ENCODE assay signal across 20 cellular contexts in the genomic region with DNA sequence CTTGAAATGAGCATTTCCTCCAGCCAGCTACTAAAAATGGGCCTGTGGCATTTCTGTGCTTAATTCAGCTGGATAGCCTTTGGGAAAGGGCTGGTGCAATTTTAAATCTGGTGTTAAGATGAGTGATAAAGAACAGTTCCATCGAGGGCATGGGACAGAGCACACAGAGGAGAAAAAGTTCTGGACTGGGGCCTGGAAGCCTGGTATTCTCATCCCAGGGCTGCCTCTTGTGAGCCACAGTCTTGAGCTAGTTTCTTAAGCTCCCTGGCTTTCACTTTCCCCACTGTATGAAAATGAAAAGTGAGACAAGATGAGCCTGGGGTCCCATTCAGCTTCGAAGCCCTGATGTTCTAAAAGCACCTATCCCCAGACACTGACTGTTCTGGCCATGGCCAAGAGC. TPM values are rescaled to one million over a fixed set of nuclear protein-coding genes. Genes with fewer than 3 reads are reported as not detected.
DNase-seq lines count a peak whose midpoint lies in the region; ATAC-seq, FAIRE-seq and TF ChIP-seq lines count a peak whose summit lies in the region.
"Had no signal": no experiment of that assay in that cellular context is flagged by ENCODE, and none has a peak within 500 bp of the region (broad histone marks: within the 10 kb centered on the region; RNA-seq: fewer than 3 reads in every experiment).

No MANE protein-coding gene starts in this region.

- ATAC-seq in right cardiac atrium (peak; percentile 59 to 64), HG02610 (IDR thresholded peaks at IDR 0.05; ENCODE audit: unreplicated experiment) (no peak)
- ATAC-seq: stimulated activated effector memory CD8-positive, alpha-beta T cell treated with anti-CD3 and anti-CD28 coated beads, Interleukin-12 subunit alpha, Interleukin-12 subunit beta, amount 100 ng/mL, for 72 hours had no signal

- H3K36me3 ChIP-seq in endothelial cell of umbilical vein (ENCODE audit: control insufficient read depth in 2 of 2, extremely low read depth in 1 of 2, insufficient read depth in 2 of 2, low read length in 2 of 2) (no peaks in the 10 kb centered on the region), rectal smooth muscle tissue (ENCODE audit: control insufficient read depth, insufficient read depth, low read length) (no peaks in the 10 kb centered on the region), uterus (no peaks in the 10 kb centered on the region), ascending aorta (no peaks in the 10 kb centered on the region)

- WGBS in right cardiac atrium = 57% methylated on average over 2 of the region's 2 CpGs

- H3K4me1 ChIP-seq in endothelial cell of umbilical vein (ENCODE audit: control insufficient read depth, extremely low read depth, insufficient read depth, low read length) (peaks cover 23% of the 10 kb centered on the region), right cardiac atrium (ENCODE audit: control insufficient read depth, insufficient read depth, low read length) (peaks cover 4% of the 10 kb centered on the region), rectal smooth muscle tissue (ENCODE audit: control insufficient read depth, insufficient read depth, low read length) (peaks cover 15% of the 10 kb centered on the region), uterus (no peaks in the 10 kb centered on the region), ascending aorta (no peaks in the 10 kb centered on the region)

- H3K79me2 ChIP-seq in endothelial cell of umbilical vein (ENCODE audit: control insufficient read depth, insufficient read depth, low read length) = no peaks in the 10 kb centered on the region

- no peak overlapping the region for H3K9ac ChIP-seq in endothelial cell of umbilical vein (replicated peaks; ENCODE audit: extremely low read depth, insufficient read depth, low read length)
- H3K9ac ChIP-seq in rectal smooth muscle tissue (ENCODE audit: low read length) = no peak overlapping the region

- no peaks in the 10 kb centered on the region for H3K9me3 ChIP-seq in endothelial cell of umbilical vein (replicated peaks; ENCODE audit: control insufficient read depth, insufficient read depth, low read length)
- H3K9me3 ChIP-seq in right cardiac atrium (ENCODE audit: control insufficient read depth, low read length) = no peaks in the 10 kb centered on the region
- no peaks in the 10 kb centered on the region for H3K9me3 ChIP-seq in uterus
- no peaks in the 10 kb centered on the region for H3K9me3 ChIP-seq in ascending aorta

- no peaks in the 10 kb centered on the region for H3K27me3 ChIP-seq in endothelial cell of umbilical vein (ENCODE audit: control insufficient read depth in 2 of 2, insufficient read depth in 2 of 2, low read length in 2 of 2)
- no peaks in the 10 kb centered on the region for H3K27me3 ChIP-seq in right cardiac atrium (ENCODE audit: control insufficient read depth, insufficient read depth)
- H3K27me3 ChIP-seq in rectal smooth muscle tissue (ENCODE audit: control insufficient read depth, insufficient read depth, low read length) = no peaks in the 10 kb centered on the region
- H3K27me3 ChIP-seq in uterus = no peaks in the 10 kb centered on the region
- H3K27me3 ChIP-seq in ascending aorta = no peaks in the 10 kb centered on the region
- H3K27me3 ChIP-seq: dorsolateral prefrontal cortex had no signal

- DNase-seq in endothelial cell of umbilical vein (ENCODE audit: low read depth, low spot score) (no peak), right cardiac atrium (no peak), uterus (no peak), DMS79 treated with DMSO at 0.1 percent for 48 hours (lab: John Stamatoyannopoulos, UW) (no peak), ascending aorta (ENCODE audit: low spot score in 2 of 2) (no peak)
- DNase-seq: activated CD4-positive, alpha-beta T cell treated with anti-CD3 and anti-CD28 coated beads, Interleukin-2, amount 50 U/mL, for 4 hours; activated effector memory CD4-positive, alpha-beta T cell treated with anti-CD3 and anti-CD28 coated beads, Interleukin-2, amount 50 U/mL, for 16 hours; dorsolateral prefrontal cortex; HFFc6; NCI-H1105; NCI-H2081 treated with DMSO at 0.1 percent for 48 hours; NK-92 treated with Interleukin-12 subunit alpha and Interleukin-12 subunit beta, amount 100 ng/mL, for 24 hours; T-helper 9 cell; trophoblast cell had no signal

- no peaks in the 10 kb centered on the region for H3K9me1 ChIP-seq in endothelial cell of umbilical vein (replicated peaks; ENCODE audit: control insufficient read depth, extremely low read depth, insufficient read depth, low read length)

- TF ChIP-seq POLR2A in endothelial cell of umbilical vein (IDR thresholded peaks at IDR 0.05; ENCODE audit: low read depth, low read length) = no peak
- TF ChIP-seq POLR2A in uterus (IDR thresholded peaks at IDR 0.05) = no peak

- intact Hi-C loops in endothelial cell of umbilical vein (cut with micrococcal nuclease) (loop anchor here (1.0 to 5.0 kb wide), 3 partner anchors 14 to 44 kb away; partner anchors contain the start of gene LAMA4), right cardiac atrium (cut with DNase I) (loop anchor here in 1 of 4 donors (10.0 kb wide), 1 partner anchor 84 kb away; no protein-coding TSS in a partner anchor), uterus (cut with DNase I; ENCODE audit: low total_unique reads) (no loop called here), ascending aorta (cut with DNase I) (no loop called here)

- CTCF ChIA-PET in endothelial cell of umbilical vein (lab: Charles Lee) = interaction anchor here (0.6 to 5.4 kb wide), 29 partner anchors 8 to 124 kb away, joined by 3 to 83 read pairs (median 4); partner anchors contain the start of gene LAMA4

- H3K4me3 ChIP-seq in endothelial cell of umbilical vein (replicated peaks in 1 of 3; ENCODE audit: insufficient read depth in 1 of 3, low read depth in 1 of 3, low read length in 3 of 3) = no peak overlapping the region
- no peak overlapping the region for H3K4me3 ChIP-seq in right cardiac atrium (ENCODE audit: low read length)
- H3K4me3 ChIP-seq in rectal smooth muscle tissue (ENCODE audit: low read length) = no peak overlapping the region
- no peak overlapping the region for H3K4me3 ChIP-seq in uterus
- H3K4me3 ChIP-seq in ascending aorta = no peak overlapping the region
- H3K4me3 ChIP-seq: dorsolateral prefrontal cortex, SK-N-MC had no signal

- peak overlapping the region; percentile 52 for H2AFZ ChIP-seq in endothelial cell of umbilical vein (ENCODE audit: low read depth, low read length)

- dilution Hi-C loops in endothelial cell of umbilical vein (cut with MboI; ENCODE audit: extremely low pct_ligation_motif_present, low sequenced_read_pairs) = no loop called here

- POLR2A ChIA-PET in endothelial cell of umbilical vein (lab: Charles Lee) = interaction anchor here (2.2 kb wide), 1 partner anchor 14 kb away, joined by 12 read pairs; the partner anchor contains the start of gene LAMA4

- no peak for FAIRE-seq in endothelial cell of umbilical vein (lab: Jason Lieb, UNC)

- H3K4me2 ChIP-seq in endothelial cell of umbilical vein (ENCODE audit: insufficient read depth, low read length) = peak overlapping the region; percentile 46

- H4K20me1 ChIP-seq in endothelial cell of umbilical vein (replicated peaks; ENCODE audit: control insufficient read depth, extremely low read depth, insufficient read depth, low read length) = no peaks in the 10 kb centered on the region

- TF ChIP-seq CTCF in endothelial cell of umbilical vein (IDR thresholded peaks at IDR 0.05; ENCODE audit: extremely low read depth in 1 of 2, insufficient read depth in 1 of 2, low read depth in 1 of 2, low read length in 2 of 2) = no peak
- no peak for TF ChIP-seq CTCF in uterus (IDR thresholded peaks at IDR 0.05)
- no peak for TF ChIP-seq CTCF in ascending aorta (IDR thresholded peaks at IDR 0.05)

- H3K27ac ChIP-seq in endothelial cell of umbilical vein (ENCODE audit: insufficient read depth, low read depth, low read length) (no peak overlapping the region), right cardiac atrium (ENCODE audit: low read length) (peak overlapping the region; percentile 81), rectal smooth muscle tissue (ENCODE audit: low read depth, low read length) (peak overlapping the region; percentile 81), uterus (peak overlapping the region; percentile 73 to 76), ascending aorta (peak overlapping the region in 1 of 2 donors; percentile 1)
- H3K27ac ChIP-seq: epithelial cell of prostate, SK-N-MC had no signal

- no TSS peak for BruUV-seq in endothelial cell of umbilical vein (replicated peaks; lab: Mats Ljungman, UMichigan)

TF ChIP-seq in endothelial cell of umbilical vein, 7 proteins besides CTCF, POLR2A, EP300 and RAD21:
- TF ChIP-seq JUN (IDR thresholded peaks at IDR 0.05; ENCODE audit: borderline replicate concordance, insufficient read depth, insufficient read length, low read depth) = no peak
- TF ChIP-seq MAX (IDR thresholded peaks at IDR 0.05; ENCODE audit: insufficient read depth, insufficient read length) = no peak
- no peak for TF ChIP-seq EZH2 (IDR thresholded peaks at IDR 0.05; ENCODE audit: borderline replicate concordance, low read depth, low read length, severe bottlenecking)
- TF ChIP-seq POLR2AphosphoS5 (IDR thresholded peaks at IDR 0.05; ENCODE audit: insufficient read depth, low read depth, low read length) = no peak
- TF ChIP-seq GATA2 (IDR thresholded peaks at IDR 0.05; ENCODE audit: insufficient read depth, insufficient read length, low read depth, low read length) = no peak
- TF ChIP-seq FOS (IDR thresholded peaks at IDR 0.05; ENCODE audit: borderline replicate concordance, insufficient read depth, low read length) = no peak
- no peak for TF ChIP-seq MYC (IDR thresholded peaks at IDR 0.05; ENCODE audit: low read depth, low read length)

RNA-seq across cellular contexts. Expression of gene LAMA4, which starts 14.3 kb away (rescaled TPM):
- 629 TPM in 2 replicates for total RNA-seq in endothelial cell of umbilical vein
- polyA plus RNA-seq in endothelial cell of umbilical vein = 370 and 384 TPM in 2 replicates
- 215 and 257 TPM in 2 replicates for polyA plus RNA-seq in endothelial cell of umbilical vein (2011; cell fraction: cytosol; rRNA removed)
- polyA plus RNA-seq in endothelial cell of umbilical vein (2011; cell fraction: nucleus; rRNA removed) = 1,231 and 1,345 TPM in 2 replicates
- polyA plus RNA-seq in endothelial cell of umbilical vein (2012) = 367 and 381 TPM in 2 replicates
- polyA minus RNA-seq in endothelial cell of umbilical vein = 1,043 and 1,135 TPM in 2 replicates
- not detected for polyA minus RNA-seq in endothelial cell of umbilical vein (2011; cell fraction: cytosol; rRNA and poly(A)+ RNA removed)
- 1,955 and 2,229 TPM in 2 replicates for polyA minus RNA-seq in endothelial cell of umbilical vein (2011; cell fraction: nucleus; rRNA and poly(A)+ RNA removed)
- 10 to 100 TPM; 32.0 to 45.8 (median 33.4) TPM for total RNA-seq in right cardiac atrium
- 24.2 TPM for polyA plus RNA-seq in right cardiac atrium
- 100 to 1,000 TPM; 107 to 329 (median 271) TPM for total RNA-seq in uterus
- 49.0 TPM for total RNA-seq in ascending aorta
- total RNA-seq: NCI-H460 had no signal
